ENCODE assay signal across 21 cellular contexts in the genomic region with DNA sequence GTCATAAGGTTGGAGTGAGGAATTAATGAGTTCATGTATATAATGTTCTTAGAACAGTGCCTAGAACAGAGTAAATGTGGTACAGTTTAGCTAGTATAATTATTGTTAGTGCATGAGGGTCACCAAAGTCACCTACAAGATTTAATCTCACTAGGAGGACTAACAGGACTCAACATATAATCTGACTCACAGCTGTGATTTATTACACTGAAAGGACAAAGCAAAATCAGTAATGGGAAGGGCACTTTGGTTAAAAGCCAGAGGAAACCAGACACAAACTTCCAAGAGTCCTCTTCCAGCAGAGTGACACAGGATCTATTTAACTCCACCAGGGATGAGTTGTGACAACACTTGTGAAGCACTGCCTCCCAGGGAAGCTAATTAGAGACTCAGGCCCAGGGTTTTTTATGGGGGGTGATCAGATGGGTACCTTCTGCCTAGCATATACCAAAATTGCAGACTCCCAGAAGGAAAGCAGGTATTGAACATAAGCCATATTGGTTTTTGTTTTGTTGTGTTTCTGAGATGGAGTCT.
"Had no signal": no experiment of that assay in that cellular context is flagged by ENCODE, and none has a peak within 500 bp of the region (broad histone marks: within the 10 kb centered on the region; RNA-seq: fewer than 3 reads in every experiment).

No MANE protein-coding gene starts in this region.

- H3K4me1 ChIP-seq: esophagus squamous epithelium, upper lobe of left lung had no signal

- H3K9me3 ChIP-seq: esophagus squamous epithelium, upper lobe of left lung had no signal

- H3K27ac Mint-ChIP-seq: activated T-helper 17 cell treated with anti-CD3 and anti-CD28 coated beads, Interleukin-2, amount 50 U/mL, for 72 hours; nephron progenitor cell; progenitor cell of endocrine pancreas; T-helper 2 cell treated with Interferon-gamma antibody and Interleukin-4, amounts not matched to agents 5 μg/mL and 100 μg/mL, for 36 hours had no signal

- H3K27me3 ChIP-seq: brain microvascular endothelial cell, esophagus squamous epithelium, hepatocyte, upper lobe of left lung had no signal

- H3K4me1 Mint-ChIP-seq: activated T-helper 17 cell treated with anti-CD3 and anti-CD28 coated beads, Interleukin-2, amount 50 U/mL, for 72 hours; central memory CD8-positive, alpha-beta T cell had no signal

- H3K79me2 ChIP-seq: hepatocyte had no signal

- ATAC-seq: activated CD4-positive, CD25-positive, alpha-beta regulatory T cell treated with anti-CD3 and anti-CD28 coated beads, Interleukin-2, amount 50 U/mL, for 24 hours; activated T-helper 17 cell treated with anti-CD3 and anti-CD28 coated beads, Interleukin-2, amount 50 U/mL, for 72 hours; right cardiac atrium; stimulated activated naive CD8-positive, alpha-beta T cell treated with anti-CD3 and anti-CD28 coated beads, Interleukin-15, Interleukin-2, amounts not matched to agents 100 U/mL and 50 U/mL, for 24 hours had no signal

- FAIRE-seq: keratinocyte, small intestine had no signal

- H3K27me3 Mint-ChIP-seq: activated T-helper 17 cell treated with anti-CD3 and anti-CD28 coated beads, Interleukin-2, amount 50 U/mL, for 72 hours; central memory CD8-positive, alpha-beta T cell; progenitor cell of endocrine pancreas had no signal

- H3K4me2 ChIP-seq: hepatocyte had no signal

- H3K4me3 Mint-ChIP-seq: activated T-helper 17 cell treated with anti-CD3 and anti-CD28 coated beads, Interleukin-2, amount 50 U/mL, for 72 hours; central memory CD8-positive, alpha-beta T cell; nephron progenitor cell; T-helper 2 cell treated with Interferon-gamma antibody and Interleukin-4, amounts not matched to agents 5 μg/mL and 100 μg/mL, for 36 hours had no signal

- H3K9me3 Mint-ChIP-seq: nephron progenitor cell; T-helper 2 cell treated with Interferon-gamma antibody and Interleukin-4, amounts not matched to agents 5 μg/mL and 100 μg/mL, for 36 hours had no signal

- H3K27ac ChIP-seq: brain microvascular endothelial cell, coronary artery, esophagus squamous epithelium, hepatocyte, upper lobe of left lung had no signal

- H3K36me3 ChIP-seq: brain microvascular endothelial cell, esophagus squamous epithelium, upper lobe of left lung had no signal

- H3K4me3 ChIP-seq: coronary artery, esophagus squamous epithelium, hepatocyte, upper lobe of left lung had no signal

- DNase-seq: activated naive CD4-positive, alpha-beta T cell treated with Interleukin-2 at 50 U/mL for 16 hours; activated T-cell treated with anti-CD3 and anti-CD28 coated beads for 4 hours; anterior cingulate cortex; brain microvascular endothelial cell; esophagus squamous epithelium; nephron progenitor cell; occipital lobe; right cardiac atrium; small intestine; stimulated activated CD4-positive, alpha-beta T cell treated with anti-CD3 and anti-CD28 coated beads, Interleukin-4, amount 100 ng/mL, for 4 hours; stimulated activated CD8-positive, alpha-beta memory T cell treated with anti-CD3 and anti-CD28 coated beads, Interleukin-4, amount 100 ng/mL, for 48 hours; stimulated activated naive CD8-positive, alpha-beta T cell treated with anti-CD3 and anti-CD28 coated beads, Interleukin-15, Interleukin-2, amounts not matched to agents 100 U/mL and 50 U/mL, for 24 hours; upper lobe of left lung had no signal

- H2AFZ ChIP-seq: hepatocyte had no signal
